24 cellular contexts compared by ENCODE assay signal in genomic region chr13:41186481-41186880, GRCh38.
"Had no signal": no experiment of that assay in that cellular context is flagged by ENCODE, and none has a peak within 500 bp of the region (broad histone marks: within the 10 kb centered on the region; RNA-seq: fewer than 3 reads in every experiment).

No MANE protein-coding gene starts in this region.

- ATAC-seq: esophagus mucosa, gastrocnemius medialis, heart right ventricle, left cardiac atrium, left lung, left ventricle myocardium superior, lower lobe of right lung, mucosa of descending colon had no signal

- H3K4me1 ChIP-seq: lower lobe of right lung had no signal

- H3K27ac Mint-ChIP-seq: mesothelial cell of epicardium had no signal

- DNase-seq: dermis blood vessel endothelial cell; dorsolateral prefrontal cortex; effector CD4-positive, alpha-beta T cell; effector memory CD4-positive, alpha-beta T cell; erythroblast; esophagus squamous epithelium; foreskin fibroblast; foreskin melanocyte; gastrocnemius medialis; glutamatergic neuron; head of caudate nucleus; heart right ventricle; hippocampal formation; left cardiac atrium; left lung; left ventricle myocardium superior; lower lobe of right lung; mesenchymal stem cell; mucosa of descending colon; naive B cell had no signal

- H3K4me3 Mint-ChIP-seq: mesothelial cell of epicardium, naive B cell had no signal

- H3K9me3 ChIP-seq: esophagus squamous epithelium, gastrocnemius medialis, heart right ventricle, left lung, lower lobe of right lung, mucosa of descending colon had no signal

- H3K27ac ChIP-seq: coronary artery, dorsolateral prefrontal cortex, epithelial cell of prostate, esophagus squamous epithelium, gastrocnemius medialis, heart right ventricle, left lung, lower lobe of right lung had no signal

- H3K9me3 Mint-ChIP-seq: naive B cell had no signal

- H3K36me3 ChIP-seq: esophagus squamous epithelium, gastrocnemius medialis, left lung, lower lobe of right lung had no signal

- H3K4me3 ChIP-seq: coronary artery, dorsolateral prefrontal cortex, esophagus squamous epithelium, gastrocnemius medialis, heart right ventricle, left lung, lower lobe of right lung, mucosa of descending colon had no signal

- H3K27me3 Mint-ChIP-seq: naive B cell had no signal

- H3K27me3 ChIP-seq: dorsolateral prefrontal cortex, esophagus squamous epithelium, gastrocnemius medialis, heart right ventricle, left lung had no signal

- H3K36me3 Mint-ChIP-seq: naive B cell had no signal
